1 cellular context compared by ENCODE assay signal in the genomic region with DNA sequence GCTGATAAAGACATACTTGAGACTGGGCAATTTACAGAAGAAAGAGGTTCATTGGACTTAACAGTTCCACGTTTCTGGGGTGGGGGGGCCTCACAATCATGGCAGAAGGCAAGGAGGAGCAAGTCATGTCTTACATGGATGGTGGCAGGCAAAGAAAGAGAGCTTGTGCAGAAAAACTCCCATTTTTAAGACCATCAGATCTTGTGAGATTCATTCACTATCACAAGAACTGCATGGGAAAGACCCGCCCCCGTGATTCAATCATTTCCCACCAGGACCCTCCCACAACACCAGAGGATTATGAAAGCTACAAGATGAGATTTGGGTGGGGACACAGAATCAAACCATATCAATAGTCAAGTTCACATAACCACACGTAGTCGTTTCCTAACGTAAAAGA.
A peak's percentile ranks its signal among the peaks of the same experiment; 100 is the strongest.
TF ChIP-seq lines count a peak whose summit lies in the region.

No MANE protein-coding gene starts in this region.

TF ChIP-seq in K562, 482 proteins besides CTCF, POLR2A, EP300 and RAD21:
- TF ChIP-seq ZNF431 (CRISPR knock-in tag; IDR thresholded peaks at IDR 0.05) (peak; percentile 98), KAT7 (CRISPR knock-in tag; IDR thresholded peaks at IDR 0.05; ENCODE audit: borderline replicate concordance) (no peak), RBFOX2 (IDR thresholded peaks at IDR 0.05; ENCODE audit: low read depth, low read length) (no peak), KAT8 (IDR thresholded peaks at IDR 0.05; ENCODE audit: low read depth) (no peak), ZNF124 (CRISPR knock-in tag; IDR thresholded peaks at IDR 0.05) (no peak), ZNF76 (CRISPR knock-in tag; IDR thresholded peaks at IDR 0.05; ENCODE audit: borderline replicate concordance) (no peak), FOXA1 (IDR thresholded peaks at IDR 0.05; ENCODE audit: borderline replicate concordance) (no peak)
- TF ChIP-seq, protein P1, sequence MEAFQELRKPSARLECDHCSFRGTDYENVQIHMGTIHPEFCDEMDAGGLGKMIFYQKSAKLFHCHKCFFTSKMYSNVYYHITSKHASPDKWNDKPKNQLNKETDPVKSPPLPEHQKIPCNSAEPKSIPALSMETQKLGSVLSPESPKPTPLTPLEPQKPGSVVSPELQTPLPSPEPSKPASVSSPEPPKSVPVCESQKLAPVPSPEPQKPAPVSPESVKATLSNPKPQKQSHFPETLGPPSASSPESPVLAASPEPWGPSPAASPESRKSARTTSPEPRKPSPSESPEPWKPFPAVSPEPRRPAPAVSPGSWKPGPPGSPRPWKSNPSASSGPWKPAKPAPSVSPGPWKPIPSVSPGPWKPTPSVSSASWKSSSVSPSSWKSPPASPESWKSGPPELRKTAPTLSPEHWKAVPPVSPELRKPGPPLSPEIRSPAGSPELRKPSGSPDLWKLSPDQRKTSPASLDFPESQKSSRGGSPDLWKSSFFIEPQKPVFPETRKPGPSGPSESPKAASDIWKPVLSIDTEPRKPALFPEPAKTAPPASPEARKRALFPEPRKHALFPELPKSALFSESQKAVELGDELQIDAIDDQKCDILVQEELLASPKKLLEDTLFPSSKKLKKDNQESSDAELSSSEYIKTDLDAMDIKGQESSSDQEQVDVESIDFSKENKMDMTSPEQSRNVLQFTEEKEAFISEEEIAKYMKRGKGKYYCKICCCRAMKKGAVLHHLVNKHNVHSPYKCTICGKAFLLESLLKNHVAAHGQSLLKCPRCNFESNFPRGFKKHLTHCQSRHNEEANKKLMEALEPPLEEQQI (IDR thresholded peaks at IDR 0.05), result 0 out of 2 replicates have a peak, but pooled peaks have one; percentile 21
